Comparison of ENCODE assay signal across 27 cellular contexts in genomic region chr22:35819421-35819820, GRCh38.
"Had no signal": no experiment of that assay in that cellular context is flagged by ENCODE, and none has a peak within 500 bp of the region (broad histone marks: within the 10 kb centered on the region; RNA-seq: fewer than 3 reads in every experiment).

No MANE protein-coding gene starts in this region.

- ATAC-seq: activated CD8-positive, alpha-beta T cell treated with anti-CD3 and anti-CD28 coated beads for 36 hours; K562; PC-3 had no signal

- DNase-seq: activated CD4-positive, alpha-beta T cell treated with anti-CD3 and anti-CD28 coated beads, Interleukin-2, amount 10 ng/mL, durations not matched to agents 24 days and 14 days; activated CD4-positive, alpha-beta T cell treated with anti-CD3 and anti-CD28 coated beads, Interleukin-2, amount 50 U/mL, for 4 hours; activated CD8-positive, alpha-beta T cell treated with anti-CD3 and anti-CD28 coated beads for 36 hours; activated gamma-delta T cell treated with Interleukin-2 at 50 U/mL for 16 hours; activated naive CD4-positive, alpha-beta T cell treated with anti-CD3 and anti-CD28 coated beads, Interleukin-2, amount 10 ng/mL, durations not matched to agents 7 days and 5 days; activated naive CD8-positive, alpha-beta T cell treated with anti-CD3 and anti-CD28 coated beads, Interleukin-2, amount 50 U/mL, for 24 hours; activated T-cell treated with anti-CD3 and anti-CD28 coated beads, Interleukin-2, amount 50 U/mL, for 24 hours; anterior cingulate cortex; NCI-H1092 treated with DMSO at 0.1 percent for 48 hours; NCI-H1417; NCI-H146; NCI-H187; NCI-H2029 treated with DMSO at 0.1 percent for 48 hours; NCI-H2107; NCI-H2171; NCI-H510A; NCI-H526; NCI-H748 treated with DMSO at 0.1 percent for 48 hours; NK-92 treated with Interleukin-12 subunit alpha and Interleukin-12 subunit beta, amount 100 ng/mL, for 24 hours; PC-3; Peyer's patch; RPMI8226; SHP77 treated with DMSO at 0.1 percent for 48 hours; SK-N-SH had no signal

- H3K27me3 ChIP-seq: Peyer's patch, SJSA1 had no signal

- H3K36me3 ChIP-seq: Peyer's patch had no signal

- H3K4me1 ChIP-seq: SJSA1 had no signal

- H3K27ac ChIP-seq: Peyer's patch, SJSA1 had no signal

- FAIRE-seq: K562, TTC549 had no signal

- H3K9ac ChIP-seq: SK-N-SH had no signal

- H3K9me3 ChIP-seq: Peyer's patch, SJSA1, SK-N-SH had no signal

- H3K4me3 ChIP-seq: K562, Peyer's patch, SJSA1 had no signal
